In genomic region chr16:67968440-67969285, GRCh38 we compare ENCODE assay signal across 1 cellular context.
TF ChIP-seq lines count a peak whose summit lies in the region.

SLC12A4 (minus strand) TSS chr16:67968637; CDS start chr16:67968553, 84 bp downstream.

TF ChIP-seq in HepG2, 621 proteins besides CTCF, POLR2A, EP300 and RAD21 (continued from another document and continues in another):
- peak; percentile 25 for TF ChIP-seq ZNF407 (CRISPR knock-in tag; IDR thresholded peaks at IDR 0.05; ENCODE audit: not compliant biosample characterization)
- no peak for TF ChIP-seq HES4 (CRISPR knock-in tag; IDR thresholded peaks at IDR 0.05; ENCODE audit: borderline replicate concordance)
- no peak for TF ChIP-seq ZBTB1 (CRISPR knock-in tag; IDR thresholded peaks at IDR 0.05; ENCODE audit: borderline replicate concordance)
- peak; percentile 61; the same call in 1 of the 2 replicates for TF ChIP-seq ZNF710 (CRISPR knock-in tag; IDR thresholded peaks at IDR 0.05; ENCODE audit: borderline replicate concordance)
- peak; percentile 71; the same call in 1 of the 2 replicates for TF ChIP-seq SPEN (CRISPR knock-in tag; IDR thresholded peaks at IDR 0.05; ENCODE audit: low read depth)
- peak; percentile 82; the same call in 1 of the 2 replicates for TF ChIP-seq ZNF691 (CRISPR knock-in tag; IDR thresholded peaks at IDR 0.05; ENCODE audit: borderline replicate concordance, low read depth)
- 0 out of 2 replicates have a peak, but pooled peaks have one; percentile 37 for TF ChIP-seq BHLHE40 (IDR thresholded peaks at IDR 0.05; ENCODE audit: low read length)
- TF ChIP-seq ZBTB4 (CRISPR knock-in tag; IDR thresholded peaks at IDR 0.05; ENCODE audit: borderline replicate concordance), result 0 out of 2 replicates have a peak, but pooled peaks have one; percentile 29
- 0 out of 2 replicates have a peak, but pooled peaks have one; percentile 9 for TF ChIP-seq HMG20A (CRISPR knock-in tag; IDR thresholded peaks at IDR 0.05; ENCODE audit: borderline replicate concordance)
- peak; percentile 69 for TF ChIP-seq POGZ (CRISPR knock-in tag; IDR thresholded peaks at IDR 0.05)
- peak; percentile 93; the same call in 1 of the 2 replicates for TF ChIP-seq ZSCAN5A (CRISPR knock-in tag; IDR thresholded peaks at IDR 0.05; ENCODE audit: borderline replicate concordance)
- 0 out of 2 replicates have a peak, but pooled peaks have one; percentile 50 for TF ChIP-seq SRY (CRISPR knock-in tag; IDR thresholded peaks at IDR 0.05)
- TF ChIP-seq TEF (CRISPR knock-in tag; IDR thresholded peaks at IDR 0.05), result 0 out of 2 replicates have a peak, but pooled peaks have one; percentile 36
- TF ChIP-seq DR1 (CRISPR knock-in tag; IDR thresholded peaks at IDR 0.05), result peak; percentile 66
- no peak for TF ChIP-seq FOXP1 (IDR thresholded peaks at IDR 0.05)
- TF ChIP-seq FOXP1 (CRISPR knock-in tag; IDR thresholded peaks at IDR 0.05), result 0 out of 2 replicates have a peak, but pooled peaks have one; percentile 12
- no peak for TF ChIP-seq ZNF720 (CRISPR knock-in tag; IDR thresholded peaks at IDR 0.05)
- TF ChIP-seq WIZ (CRISPR knock-in tag; IDR thresholded peaks at IDR 0.05), result no peak
- peak; percentile 60; the same call in 1 of the 2 replicates for TF ChIP-seq KLF6 (CRISPR knock-in tag; IDR thresholded peaks at IDR 0.05)
- TF ChIP-seq TAF1 (CRISPR knock-in tag; IDR thresholded peaks at IDR 0.05), result peak; percentile 67
- no peak for TF ChIP-seq PRDM10 (CRISPR knock-in tag; IDR thresholded peaks at IDR 0.05; ENCODE audit: low read depth)
- TF ChIP-seq ARID2 (CRISPR knock-in tag; IDR thresholded peaks at IDR 0.05; ENCODE audit: borderline replicate concordance), result peak; percentile 27; the same call in 1 of the 2 replicates
- TF ChIP-seq ETS1 (CRISPR knock-in tag; IDR thresholded peaks at IDR 0.05), result 0 out of 2 replicates have a peak, but pooled peaks have one; percentile 40
- TF ChIP-seq TFDP2 (CRISPR knock-in tag; IDR thresholded peaks at IDR 0.05), result peak; percentile 96
- peak; percentile 33 to 40; a peak in 2 of 4 replicates for TF ChIP-seq NR2F1 (CRISPR knock-in tag; IDR thresholded peaks at IDR 0.05)
- TF ChIP-seq DRAP1 (CRISPR knock-in tag; IDR thresholded peaks at IDR 0.05), result peak; percentile 73
- TF ChIP-seq ZNF75D (CRISPR knock-in tag; IDR thresholded peaks at IDR 0.05; ENCODE audit: borderline replicate concordance), result no peak
- peak; percentile 92 for TF ChIP-seq ZNF605 (CRISPR knock-in tag; IDR thresholded peaks at IDR 0.05)
- no peak for TF ChIP-seq ZNF552 (CRISPR knock-in tag; IDR thresholded peaks at IDR 0.05; ENCODE audit: borderline replicate concordance)
- TF ChIP-seq SNAI1 (CRISPR knock-in tag; IDR thresholded peaks at IDR 0.05; ENCODE audit: borderline replicate concordance), result peak; percentile 77; the same call in 1 of the 2 replicates
